In the genomic region with DNA sequence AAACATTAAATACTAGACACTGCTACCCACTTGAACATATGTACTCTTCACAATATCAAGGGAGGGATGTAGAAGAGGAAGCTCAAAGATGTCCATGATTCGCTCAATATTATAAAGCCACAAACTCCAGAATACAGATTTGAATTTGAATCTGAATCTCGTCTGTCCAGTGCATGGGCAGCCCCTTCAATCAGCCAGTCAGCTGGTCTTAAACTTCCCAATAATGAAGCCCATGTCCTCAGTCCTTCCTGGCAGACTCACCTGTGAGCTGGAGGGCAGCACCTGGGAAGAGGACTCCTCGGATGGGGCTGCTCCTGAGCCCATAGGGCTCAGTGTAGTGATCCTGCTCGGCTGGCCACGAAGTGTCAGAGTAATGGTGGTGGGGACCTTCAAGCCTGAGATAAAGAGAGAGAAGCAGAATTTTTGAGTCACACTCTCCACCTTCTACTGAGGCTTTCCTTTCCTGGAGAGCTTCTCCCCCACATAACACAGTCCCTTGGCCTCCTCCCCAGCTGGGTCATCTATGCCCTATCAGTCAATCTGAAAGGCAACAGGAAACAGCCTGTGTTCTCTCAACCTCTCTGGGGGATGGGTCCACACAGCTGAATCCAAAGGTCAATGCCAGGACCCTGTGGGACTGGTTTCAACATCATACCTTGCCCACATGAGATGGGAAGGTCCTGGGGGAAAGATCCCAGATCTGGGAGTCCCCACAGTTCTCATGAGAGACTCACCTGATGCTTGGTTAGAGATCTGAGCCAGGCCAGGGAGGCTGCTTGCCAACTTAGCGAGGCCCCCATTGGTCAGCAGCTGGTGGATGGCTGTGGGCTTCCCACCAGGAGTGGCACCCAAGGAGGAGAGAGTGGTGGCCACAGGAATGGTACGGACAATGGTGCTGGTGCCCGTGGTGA, we compare ENCODE assay signal across 1 cellular context.
TF ChIP-seq lines count a peak whose summit lies in the region.

No MANE protein-coding gene starts in this region.

TF ChIP-seq in HepG2, 621 proteins besides CTCF, POLR2A, EP300 and RAD21 (continued from another document and continues in another):
- TF ChIP-seq, protein P1, sequence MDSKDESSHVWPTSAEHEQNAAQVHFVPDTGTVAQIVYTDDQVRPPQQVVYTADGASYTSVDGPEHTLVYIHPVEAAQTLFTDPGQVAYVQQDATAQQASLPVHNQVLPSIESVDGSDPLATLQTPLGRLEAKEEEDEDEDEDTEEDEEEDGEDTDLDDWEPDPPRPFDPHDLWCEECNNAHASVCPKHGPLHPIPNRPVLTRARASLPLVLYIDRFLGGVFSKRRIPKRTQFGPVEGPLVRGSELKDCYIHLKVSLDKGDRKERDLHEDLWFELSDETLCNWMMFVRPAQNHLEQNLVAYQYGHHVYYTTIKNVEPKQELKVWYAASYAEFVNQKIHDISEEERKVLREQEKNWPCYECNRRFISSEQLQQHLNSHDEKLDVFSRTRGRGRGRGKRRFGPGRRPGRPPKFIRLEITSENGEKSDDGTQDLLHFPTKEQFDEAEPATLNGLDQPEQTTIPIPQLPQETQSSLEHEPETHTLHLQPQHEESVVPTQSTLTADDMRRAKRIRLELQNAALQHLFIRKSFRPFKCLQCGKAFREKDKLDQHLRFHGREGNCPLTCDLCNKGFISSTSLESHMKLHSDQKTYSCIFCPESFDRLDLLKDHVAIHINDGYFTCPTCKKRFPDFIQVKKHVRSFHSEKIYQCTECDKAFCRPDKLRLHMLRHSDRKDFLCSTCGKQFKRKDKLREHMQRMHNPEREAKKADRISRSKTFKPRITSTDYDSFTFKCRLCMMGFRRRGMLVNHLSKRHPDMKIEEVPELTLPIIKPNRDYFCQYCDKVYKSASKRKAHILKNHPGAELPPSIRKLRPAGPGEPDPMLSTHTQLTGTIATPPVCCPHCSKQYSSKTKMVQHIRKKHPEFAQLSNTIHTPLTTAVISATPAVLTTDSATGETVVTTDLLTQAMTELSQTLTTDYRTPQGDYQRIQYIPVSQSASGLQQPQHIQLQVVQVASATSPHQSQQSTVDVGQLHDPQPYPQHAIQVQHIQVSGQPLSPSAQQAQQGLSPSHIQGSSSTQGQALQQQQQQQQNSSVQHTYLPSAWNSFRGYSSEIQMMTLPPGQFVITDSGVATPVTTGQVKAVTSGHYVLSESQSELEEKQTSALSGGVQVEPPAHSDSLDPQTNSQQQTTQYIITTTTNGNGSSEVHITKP (CRISPR knock-in tag; IDR thresholded peaks at IDR 0.05; ENCODE audit: low read depth), result peak; percentile 91
- TF ChIP-seq ZNF296 (CRISPR knock-in tag; conservative IDR thresholded peaks at IDR 0.05) (no peak), BRCA1 (CRISPR knock-in tag; IDR thresholded peaks at IDR 0.05) (peak; percentile 71; the same call in 1 of the 2 replicates), YEATS4 (CRISPR knock-in tag; IDR thresholded peaks at IDR 0.05; ENCODE audit: borderline replicate concordance) (peak; percentile 84; the same call in 1 of the 2 replicates), SCMH1 (CRISPR knock-in tag; IDR thresholded peaks at IDR 0.05; ENCODE audit: borderline replicate concordance) (no peak), WIZ (CRISPR knock-in tag; IDR thresholded peaks at IDR 0.05) (no peak), MAFK (conservative IDR thresholded peaks at IDR 0.05 in 1 of 2, IDR thresholded peaks at IDR 0.05 in 1 of 2; ENCODE audit: low read length in 2 of 2) (no peak), ZNF282 (IDR thresholded peaks at IDR 0.05; ENCODE audit: partially characterized antibody) (no peak), KDM5B (CRISPR knock-in tag; IDR thresholded peaks at IDR 0.05; ENCODE audit: borderline replicate concordance) (no peak; the same call in 1 of the 2 replicates), ZNF367 (CRISPR knock-in tag; IDR thresholded peaks at IDR 0.05; ENCODE audit: borderline replicate concordance) (no peak), ZNF343 (CRISPR knock-in tag; IDR thresholded peaks at IDR 0.05) (no peak), MTERF4 (CRISPR knock-in tag; IDR thresholded peaks at IDR 0.05) (no peak), ZNF337 (CRISPR knock-in tag; IDR thresholded peaks at IDR 0.05; ENCODE audit: borderline replicate concordance, low read depth) (no peak; the same call in 1 of the 2 replicates), NFKBIZ (CRISPR knock-in tag; IDR thresholded peaks at IDR 0.05) (peak; percentile 74; the same call in 1 of the 2 replicates), PCBP1 (IDR thresholded peaks at IDR 0.05; ENCODE audit: borderline replicate concordance, low read depth, low read length) (no peak), POLR2AphosphoS2 (IDR thresholded peaks at IDR 0.05; ENCODE audit: low read depth, low read length) (no peak), MED13 (CRISPR knock-in tag; IDR thresholded peaks at IDR 0.05) (0 out of 2 replicates have a peak, but pooled peaks have one; percentile 70), ZNF879 (CRISPR knock-in tag; IDR thresholded peaks at IDR 0.05) (no peak), SPEN (CRISPR knock-in tag; IDR thresholded peaks at IDR 0.05; ENCODE audit: low read depth) (peak; percentile 87), ZNF230 (CRISPR knock-in tag; IDR thresholded peaks at IDR 0.05) (peak; percentile 50; the same call in 1 of the 2 replicates), FUBP1 (CRISPR knock-in tag; IDR thresholded peaks at IDR 0.05; ENCODE audit: borderline replicate concordance) (no peak), ONECUT2 (CRISPR knock-in tag; IDR thresholded peaks at IDR 0.05) (no peak), STAG1 (CRISPR knock-in tag; IDR thresholded peaks at IDR 0.05) (peak; percentile 39), ZNF251 (CRISPR knock-in tag; IDR thresholded peaks at IDR 0.05) (no peak), ZNF598 (CRISPR knock-in tag; IDR thresholded peaks at IDR 0.05; ENCODE audit: borderline replicate concordance) (peak; percentile 33; the same call in 1 of the 2 replicates), SIX1 (CRISPR knock-in tag; IDR thresholded peaks at IDR 0.05; ENCODE audit: borderline replicate concordance) (peak; percentile 69; the same call in 1 of the 2 replicates), E2F2 (CRISPR knock-in tag; IDR thresholded peaks at IDR 0.05; ENCODE audit: borderline replicate concordance) (0 out of 2 replicates have a peak, but pooled peaks have one; percentile 11), KLF15 (CRISPR knock-in tag; IDR thresholded peaks at IDR 0.05; ENCODE audit: borderline replicate concordance) (no peak), RXRB (CRISPR knock-in tag; IDR thresholded peaks at IDR 0.05; ENCODE audit: borderline replicate concordance) (peak; percentile 96), ZNF253 (CRISPR knock-in tag; IDR thresholded peaks at IDR 0.05; ENCODE audit: borderline replicate concordance) (no peak), ZNF513 (CRISPR knock-in tag; conservative IDR thresholded peaks at IDR 0.05) (no peak), CREB1 (IDR thresholded peaks at IDR 0.05) (no peak), CREB1 (CRISPR knock-in tag; IDR thresholded peaks at IDR 0.05) (0 out of 2 replicates have a peak, but pooled peaks have one; percentile 15)
- TF ChIP-seq, protein P2, sequence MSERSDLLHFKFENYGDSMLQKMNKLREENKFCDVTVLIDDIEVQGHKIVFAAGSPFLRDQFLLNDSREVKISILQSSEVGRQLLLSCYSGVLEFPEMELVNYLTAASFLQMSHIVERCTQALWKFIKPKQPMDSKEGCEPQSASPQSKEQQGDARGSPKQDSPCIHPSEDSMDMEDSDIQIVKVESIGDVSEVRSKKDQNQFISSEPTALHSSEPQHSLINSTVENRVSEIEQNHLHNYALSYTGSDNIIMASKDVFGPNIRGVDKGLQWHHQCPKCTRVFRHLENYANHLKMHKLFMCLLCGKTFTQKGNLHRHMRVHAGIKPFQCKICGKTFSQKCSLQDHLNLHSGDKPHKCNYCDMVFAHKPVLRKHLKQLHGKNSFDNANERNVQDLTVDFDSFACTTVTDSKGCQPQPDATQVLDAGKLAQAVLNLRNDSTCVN (CRISPR knock-in tag; IDR thresholded peaks at IDR 0.05; ENCODE audit: borderline replicate concordance), result 0 out of 2 replicates have a peak, but pooled peaks have one; percentile 54
- TF ChIP-seq, protein P3, sequence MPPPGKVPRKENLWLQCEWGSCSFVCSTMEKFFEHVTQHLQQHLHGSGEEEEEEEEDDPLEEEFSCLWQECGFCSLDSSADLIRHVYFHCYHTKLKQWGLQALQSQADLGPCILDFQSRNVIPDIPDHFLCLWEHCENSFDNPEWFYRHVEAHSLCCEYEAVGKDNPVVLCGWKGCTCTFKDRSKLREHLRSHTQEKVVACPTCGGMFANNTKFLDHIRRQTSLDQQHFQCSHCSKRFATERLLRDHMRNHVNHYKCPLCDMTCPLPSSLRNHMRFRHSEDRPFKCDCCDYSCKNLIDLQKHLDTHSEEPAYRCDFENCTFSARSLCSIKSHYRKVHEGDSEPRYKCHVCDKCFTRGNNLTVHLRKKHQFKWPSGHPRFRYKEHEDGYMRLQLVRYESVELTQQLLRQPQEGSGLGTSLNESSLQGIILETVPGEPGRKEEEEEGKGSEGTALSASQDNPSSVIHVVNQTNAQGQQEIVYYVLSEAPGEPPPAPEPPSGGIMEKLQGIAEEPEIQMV (CRISPR knock-in tag; IDR thresholded peaks at IDR 0.05; ENCODE audit: low read depth), result peak; percentile 57; the same call in 1 of the 2 replicates
- TF ChIP-seq, protein P4, sequence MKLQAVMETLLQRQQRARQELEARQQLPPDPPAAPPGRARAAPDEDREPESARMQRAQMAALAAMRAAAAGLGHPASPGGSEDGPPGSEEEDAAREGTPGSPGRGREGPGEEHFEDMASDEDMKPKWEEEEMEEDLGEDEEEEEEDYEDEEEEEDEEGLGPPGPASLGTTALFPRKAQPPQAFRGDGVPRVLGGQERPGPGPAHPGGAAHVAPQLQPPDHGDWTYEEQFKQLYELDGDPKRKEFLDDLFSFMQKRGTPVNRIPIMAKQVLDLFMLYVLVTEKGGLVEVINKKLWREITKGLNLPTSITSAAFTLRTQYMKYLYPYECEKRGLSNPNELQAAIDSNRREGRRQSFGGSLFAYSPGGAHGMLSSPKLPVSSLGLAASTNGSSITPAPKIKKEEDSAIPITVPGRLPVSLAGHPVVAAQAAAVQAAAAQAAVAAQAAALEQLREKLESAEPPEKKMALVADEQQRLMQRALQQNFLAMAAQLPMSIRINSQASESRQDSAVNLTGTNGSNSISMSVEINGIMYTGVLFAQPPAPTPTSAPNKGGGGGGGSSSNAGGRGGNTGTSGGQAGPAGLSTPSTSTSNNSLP (IDR thresholded peaks at IDR 0.05; ENCODE audit: low read depth, low read length), result peak; percentile 79
- TF ChIP-seq, protein P5, sequence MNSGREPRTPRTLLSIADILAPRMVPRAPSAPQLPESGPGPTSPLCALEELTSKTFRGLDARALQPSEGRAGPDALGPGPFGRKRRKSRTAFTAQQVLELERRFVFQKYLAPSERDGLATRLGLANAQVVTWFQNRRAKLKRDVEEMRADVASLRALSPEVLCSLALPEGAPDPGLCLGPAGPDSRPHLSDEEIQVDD (CRISPR knock-in tag; IDR thresholded peaks at IDR 0.05; ENCODE audit: borderline replicate concordance), result no peak
- TF ChIP-seq, protein P6, sequence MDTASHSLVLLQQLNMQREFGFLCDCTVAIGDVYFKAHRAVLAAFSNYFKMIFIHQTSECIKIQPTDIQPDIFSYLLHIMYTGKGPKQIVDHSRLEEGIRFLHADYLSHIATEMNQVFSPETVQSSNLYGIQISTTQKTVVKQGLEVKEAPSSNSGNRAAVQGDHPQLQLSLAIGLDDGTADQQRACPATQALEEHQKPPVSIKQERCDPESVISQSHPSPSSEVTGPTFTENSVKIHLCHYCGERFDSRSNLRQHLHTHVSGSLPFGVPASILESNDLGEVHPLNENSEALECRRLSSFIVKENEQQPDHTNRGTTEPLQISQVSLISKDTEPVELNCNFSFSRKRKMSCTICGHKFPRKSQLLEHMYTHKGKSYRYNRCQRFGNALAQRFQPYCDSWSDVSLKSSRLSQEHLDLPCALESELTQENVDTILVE (CRISPR knock-in tag; IDR thresholded peaks at IDR 0.05), result peak; percentile 36; the same call in 1 of the 2 replicates
